20 cellular contexts compared by ENCODE assay signal in genomic region chr6:52262620-52263344, GRCh38. TPM values are rescaled to one million over a fixed set of nuclear protein-coding genes. Genes with fewer than 3 reads are reported as not detected.
DNase-seq lines count a peak whose midpoint lies in the region; ATAC-seq and TF ChIP-seq lines count a peak whose summit lies in the region.
"Had no signal": no experiment of that assay in that cellular context is flagged by ENCODE, and none has a peak within 500 bp of the region (broad histone marks: within the 10 kb centered on the region; RNA-seq: fewer than 3 reads in every experiment).

No MANE protein-coding gene starts in this region.

- DNase-seq in activated T-cell treated with anti-CD3 and anti-CD28 coated beads, Interleukin-2, amount 50 U/mL, for 24 hours: no peak
- DNase-seq in activated T-cell treated with anti-CD3 and anti-CD28 coated beads, Interleukin-2, amount 50 U/mL, for 4 hours: no peak
- DNase-seq in LNCaP clone FGC (ENCODE audit: low read depth) (no peak), HEK293T (ENCODE audit: extremely low spot score) (no peak), A673 (ENCODE audit: low spot score) (no peak)
- DNase-seq in effector CD8-positive, alpha-beta T cell (lab: John Stamatoyannopoulos, UW): peak; percentile 24
- DNase-seq: 8988T, GF-D8, NCI-H1048, NCI-H1436 treated with DMSO at 0.1 percent for 48 hours, NCI-H524 treated with DMSO at 0.1 percent for 48 hours, SIG-M5 had no signal

- no TSS peak for BruUV-seq in A673 (replicated peaks; lab: Mats Ljungman, UMichigan)

- peak overlapping the region; percentile 35; the same call in 1 of the 2 replicates for H3K27ac ChIP-seq in BLaER1
- no peak overlapping the region for H3K27ac ChIP-seq in A673 (ENCODE audit: low read depth, low read length, poor library complexity, severe bottlenecking)

- H3K27ac Mint-ChIP-seq in activated T-cell treated with anti-CD3 and anti-CD28 coated beads, Interleukin-2, amount 50 U/mL, for 24 hours: peak overlapping the region; percentile 13

- H3K36me3 Mint-ChIP-seq in activated T-cell treated with anti-CD3 and anti-CD28 coated beads, Interleukin-2, amount 50 U/mL, for 24 hours (ENCODE audit: low read depth): peaks cover 85% of the 10 kb centered on the region
- H3K36me3 Mint-ChIP-seq in activated T-cell treated with anti-CD3 and anti-CD28 coated beads, Interleukin-2, amount 50 U/mL, for 4 hours (ENCODE audit: insufficient read depth): peaks cover 42% of the 10 kb centered on the region

- intact Hi-C loops in A673 (cut with micrococcal nuclease; ENCODE audit: unreplicated experiment): loop anchor here (1.0 to 5.0 kb wide), 2 partner anchors 99 to 200 kb away; no protein-coding TSS in a partner anchor

- no peak overlapping the region for H3K9ac ChIP-seq in BLaER1

- peaks cover 6% of the 10 kb centered on the region for H3K4me1 Mint-ChIP-seq in activated T-cell treated with anti-CD3 and anti-CD28 coated beads, Interleukin-2, amount 50 U/mL, for 24 hours (ENCODE audit: low read depth)
- H3K4me1 Mint-ChIP-seq in activated T-cell treated with anti-CD3 and anti-CD28 coated beads, Interleukin-2, amount 50 U/mL, for 4 hours (ENCODE audit: low read depth): peaks cover 12% of the 10 kb centered on the region

- POLR2A ChIA-PET in HEK293T (lab: Yijun Ruan, JAX) (interaction anchor here (1.0 to 2.2 kb wide), 4 partner anchors 10 to 22 kb away, joined by 5 to 7 read pairs (median 5); partner anchors contain the start of gene MCM3), A673 (lab: Charles Lee; ENCODE audit: low non-redundant PET) (no interaction called here)

- no peak overlapping the region for H3K4me3 Mint-ChIP-seq in activated T-cell treated with anti-CD3 and anti-CD28 coated beads, Interleukin-2, amount 50 U/mL, for 24 hours
- H3K4me3 Mint-ChIP-seq in activated T-cell treated with anti-CD3 and anti-CD28 coated beads, Interleukin-2, amount 50 U/mL, for 4 hours: no peak overlapping the region
- H3K4me3 Mint-ChIP-seq: B cell had no signal

- H3K27me3 ChIP-seq in BLaER1: no peaks in the 10 kb centered on the region
- no peaks in the 10 kb centered on the region for H3K27me3 ChIP-seq in A673 (replicated peaks; ENCODE audit: insufficient read depth, low read depth, low read length, poor library complexity)
- H3K27me3 ChIP-seq: MG63 had no signal

- H4K20me1 ChIP-seq in BLaER1: peaks cover 18% of the 10 kb centered on the region; the same call in 1 of the 2 replicates

- H3K36me3 ChIP-seq in BLaER1 (peaks cover 80% of the 10 kb centered on the region), A673 (ENCODE audit: insufficient read depth, low read length, poor library complexity, severe bottlenecking) (peaks cover 70% of the 10 kb centered on the region)

- H3K27me3 Mint-ChIP-seq in activated T-cell treated with anti-CD3 and anti-CD28 coated beads, Interleukin-2, amount 50 U/mL, for 24 hours: no peaks in the 10 kb centered on the region
- H3K27me3 Mint-ChIP-seq in activated T-cell treated with anti-CD3 and anti-CD28 coated beads, Interleukin-2, amount 50 U/mL, for 4 hours (ENCODE audit: low read depth): no peaks in the 10 kb centered on the region
- H3K27me3 Mint-ChIP-seq: B cell; CD4-positive, CD25-positive, alpha-beta regulatory T cell had no signal

- no peak overlapping the region for H3K4me3 ChIP-seq in BLaER1
- no peak overlapping the region for H3K4me3 ChIP-seq in LNCaP clone FGC (ENCODE audit: low read depth, low read length)
- H3K4me3 ChIP-seq in A673 (ENCODE audit: low read depth, low read length, poor library complexity, severe bottlenecking): no peak overlapping the region
- H3K4me3 ChIP-seq: MG63 had no signal

- peaks cover 11% of the 10 kb centered on the region for H3K4me1 ChIP-seq in BLaER1
- no peaks in the 10 kb centered on the region for H3K4me1 ChIP-seq in A673 (ENCODE audit: insufficient read depth, low read length, poor library complexity, severe bottlenecking)

- H3K9me3 ChIP-seq in BLaER1 (no peaks in the 10 kb centered on the region), A673 (ENCODE audit: low read depth, low read length, poor library complexity, severe bottlenecking) (no peaks in the 10 kb centered on the region)
- H3K9me3 ChIP-seq: MG63 had no signal

- CTCF ChIA-PET in HEK293T (lab: Yijun Ruan, JAX) (interaction anchor here (0.6 to 0.9 kb wide), 2 partner anchors 137 to 155 kb away, joined by 3 to 4 read pairs; no protein-coding TSS in a partner anchor), A673 (lab: Charles Lee) (interaction anchor here (0.7 to 2.5 kb wide), 3 partner anchors 99 to 199 kb away, joined by 3 to 24 read pairs (median 4); no protein-coding TSS in a partner anchor)

- H3K4me2 ChIP-seq in BLaER1: peak overlapping the region; percentile 7; the same call in 1 of the 2 replicates

- no peaks in the 10 kb centered on the region for H3K9me3 Mint-ChIP-seq in activated T-cell treated with anti-CD3 and anti-CD28 coated beads, Interleukin-2, amount 50 U/mL, for 24 hours
- H3K9me3 Mint-ChIP-seq in activated T-cell treated with anti-CD3 and anti-CD28 coated beads, Interleukin-2, amount 50 U/mL, for 4 hours: no peaks in the 10 kb centered on the region
- H3K9me3 Mint-ChIP-seq: CD4-positive, CD25-positive, alpha-beta regulatory T cell had no signal

- no peak for ATAC-seq in activated T-cell treated with anti-CD3 and anti-CD28 coated beads, Interleukin-2, amount 50 U/mL, for 4 hours
- no peak for ATAC-seq in GM21619 (IDR thresholded peaks at IDR 0.05; ENCODE audit: unreplicated experiment)

- TF ChIP-seq CTCF in LNCaP clone FGC (IDR thresholded peaks at IDR 0.05; ENCODE audit: control insufficient read depth, extremely low read depth, insufficient read depth) (0 out of 2 replicates have a peak, but pooled peaks have one; percentile 2), A673 (conservative IDR thresholded peaks at IDR 0.05; ENCODE audit: low read depth, low read length) (no peak)

TF ChIP-seq in HEK293T, 16 proteins besides CTCF, POLR2A, EP300 and RAD21:
- TF ChIP-seq NFRKB (IDR thresholded peaks at IDR 0.05) (no peak), L3MBTL2 (conservative IDR thresholded peaks at IDR 0.05) (no peak), PKNOX1 (IDR thresholded peaks at IDR 0.05) (no peak), ZNF384 (IDR thresholded peaks at IDR 0.05) (no peak), FOXA1 (IDR thresholded peaks at IDR 0.05) (no peak), BHLHE40 (IDR thresholded peaks at IDR 0.05; ENCODE audit: borderline replicate concordance) (no peak), CTBP1 (IDR thresholded peaks at IDR 0.05; ENCODE audit: borderline replicate concordance) (no peak), ELF4 (IDR thresholded peaks at IDR 0.05) (no peak)

RNA-seq across cellular contexts. Expression of gene IL17F, which starts 18.5 kb away (rescaled TPM):
- 10 to 100 TPM in 2 of 3 donors, 1 to 10 TPM in 1; 1.8 to 52.4 (median 27.0) TPM for total RNA-seq in activated T-cell treated with anti-CD3 and anti-CD28 coated beads, Interleukin-2, amount 50 U/mL, for 4 hours
- not detected in 2 replicates for total RNA-seq in A673 (2021)
- total RNA-seq: B cell, H4, HT-29, PC-3 had no signal

RNA-seq across cellular contexts. Expression of gene MCM3, which starts 21.8 kb away (rescaled TPM):
- 100 to 1,000 TPM; 184 to 240 (median 199) TPM for total RNA-seq in activated T-cell treated with anti-CD3 and anti-CD28 coated beads, Interleukin-2, amount 50 U/mL, for 4 hours
- total RNA-seq in A673 (2021): 233 and 240 TPM in 2 replicates
